Comparison of ENCODE assay signal across 15 cellular contexts in the genomic region with DNA sequence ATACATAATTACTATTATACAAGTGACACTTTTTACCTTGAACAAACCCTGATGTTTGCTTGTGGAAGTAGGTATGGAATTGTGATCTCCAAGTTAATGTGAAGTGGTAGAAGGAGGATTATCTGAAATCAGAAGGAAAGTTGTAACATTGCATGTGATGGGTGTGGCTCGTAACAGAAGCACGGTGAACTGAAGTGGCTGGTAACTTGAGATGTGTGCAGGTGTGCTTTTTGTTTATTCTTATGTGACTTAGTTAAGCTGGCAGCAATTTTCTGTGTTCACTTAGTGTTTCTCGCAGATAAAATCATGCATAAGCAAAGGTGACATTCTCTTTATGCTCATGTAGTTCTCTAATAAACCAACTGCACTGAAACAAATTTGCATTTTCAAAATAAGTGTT.
A peak's percentile ranks its signal among the peaks of the same experiment; 100 is the strongest.
DNase-seq lines count a peak whose midpoint lies in the region; ATAC-seq and TF ChIP-seq lines count a peak whose summit lies in the region.
"Had no signal": no experiment of that assay in that cellular context is flagged by ENCODE, and none has a peak within 500 bp of the region (broad histone marks: within the 10 kb centered on the region; RNA-seq: fewer than 3 reads in every experiment).

No MANE protein-coding gene starts in this region.

- H3K9ac ChIP-seq in PC-3 (ENCODE audit: low read length) = no peak overlapping the region

- H3K36me3 Mint-ChIP-seq in progenitor cell of endocrine pancreas (ENCODE audit: insufficient read depth) (no peaks in the 10 kb centered on the region), chondrocyte (ENCODE audit: low read depth) (peaks cover 4% of the 10 kb centered on the region)
- peaks cover 14 to 15% of the 10 kb centered on the region in 2 donors for H3K36me3 Mint-ChIP-seq in CD4-positive, alpha-beta memory T cell

- peaks cover 4 to 86% (median 49%) of the 10 kb centered on the region in 12 donors for H3K4me1 ChIP-seq in heart left ventricle
- H3K4me1 ChIP-seq in heart right ventricle = peaks cover 2 to 89% (median 62%) of the 10 kb centered on the region in 9 donors
- peaks cover 26% of the 10 kb centered on the region for H3K4me1 ChIP-seq in PC-3 (ENCODE audit: insufficient read depth, low read length)
- peaks cover 8% of the 10 kb centered on the region for H3K4me1 ChIP-seq in CD4-positive, alpha-beta memory T cell (ENCODE audit: insufficient read depth, low read length)

- H3K79me2 ChIP-seq in PC-3 (ENCODE audit: low read length) = no peaks in the 10 kb centered on the region

- H3K36me3 ChIP-seq in heart left ventricle (no peaks in the 10 kb centered on the region), heart right ventricle (no peaks in the 10 kb centered on the region), PC-3 (ENCODE audit: low read depth, low read length) (no peaks in the 10 kb centered on the region)
- H3K36me3 ChIP-seq in CD4-positive, alpha-beta memory T cell (ENCODE audit: insufficient read depth, low read length) = no peaks in the 10 kb centered on the region
- H3K36me3 ChIP-seq: thoracic aorta had no signal

- peaks cover 14% of the 10 kb centered on the region for H3K4me1 Mint-ChIP-seq in progenitor cell of endocrine pancreas (ENCODE audit: low read depth)
- peaks cover 43% of the 10 kb centered on the region for H3K4me1 Mint-ChIP-seq in chondrocyte (ENCODE audit: low read depth)
- H3K4me1 Mint-ChIP-seq in CD4-positive, alpha-beta memory T cell = peaks cover 24 to 45% (median 34%) of the 10 kb centered on the region in 4 donors

- CTCF ChIA-PET in PC-3 (lab: Charles Lee) = interaction anchor here (0.7 kb wide), 1 partner anchor 970 kb away, joined by 4 read pairs; no protein-coding TSS in a partner anchor
- CTCF ChIA-PET in CD4-positive, alpha-beta memory T cell (lab: Charles Lee; ENCODE audit: partially characterized antibody) = interaction anchor here (0.8 kb wide), 1 partner anchor 8 kb away, joined by 3 read pairs; no protein-coding TSS in a partner anchor

- H3K9me3 Mint-ChIP-seq in progenitor cell of endocrine pancreas (ENCODE audit: low read depth) (no peaks in the 10 kb centered on the region), chondrocyte (ENCODE audit: low read depth) (no peaks in the 10 kb centered on the region)
- peaks cover 0 to 5% (median 0%) of the 10 kb centered on the region in 8 donors for H3K9me3 Mint-ChIP-seq in CD4-positive, alpha-beta memory T cell
- H3K9me3 Mint-ChIP-seq: activated T-cell treated with anti-CD3 and anti-CD28 coated beads, Interleukin-2, amount 50 U/mL, for 72 hours; neural crest cell had no signal

- H3K4me2 ChIP-seq in PC-3 (ENCODE audit: low read length) = peak overlapping the region; percentile 46

- H3K9me3 ChIP-seq in heart left ventricle = peaks cover 0 to 3% (median 0%) of the 10 kb centered on the region in 12 donors
- H3K9me3 ChIP-seq in heart right ventricle = peaks cover 0 to 8% (median 0%) of the 10 kb centered on the region in 11 donors
- H3K9me3 ChIP-seq in PC-3 (ENCODE audit: low read length) = no peaks in the 10 kb centered on the region
- H3K9me3 ChIP-seq in CD4-positive, alpha-beta memory T cell (ENCODE audit: control insufficient read depth in 1 of 2, low read length in 2 of 2) = no peaks in the 10 kb centered on the region
- H3K9me3 ChIP-seq: thoracic aorta had no signal

- POLR2A ChIA-PET in PC-3 (lab: Charles Lee; ENCODE audit: unreplicated experiment) = no interaction called here
- POLR2A ChIA-PET in CD4-positive, alpha-beta memory T cell (lab: Charles Lee; ENCODE audit: partially characterized antibody) = interaction anchor here (1.1 kb wide), 1 partner anchor 10 kb away, joined by 3 read pairs; no protein-coding TSS in a partner anchor

- no TSS peak for BruUV-seq in PC-3 (replicated peaks; lab: Mats Ljungman, UMichigan)

- peak overlapping the region in 8 of 12 donors; percentile 6 to 78 (median 22) for H3K27ac ChIP-seq in heart left ventricle
- peak overlapping the region in 4 of 10 donors; percentile 16 to 71 (median 50) for H3K27ac ChIP-seq in heart right ventricle
- H3K27ac ChIP-seq in PC-3 (ENCODE audit: low read length) = no peak overlapping the region
- H3K27ac ChIP-seq in CD4-positive, alpha-beta memory T cell (ENCODE audit: low read depth, low read length) = no peak overlapping the region
- H3K27ac ChIP-seq: thoracic aorta had no signal

- WGBS in heart left ventricle, 4 donors = 52 to 59% (median 58%) methylated on average over 3 of the region's 3 CpGs
- WGBS in heart right ventricle, 2 donors = 55 to 68% methylated on average over 3 of the region's 3 CpGs

- TF ChIP-seq POLR2A in heart left ventricle (IDR thresholded peaks at IDR 0.05) = no peak

- intact Hi-C loops in heart left ventricle (cut with DNase I) = no loop called here
- intact Hi-C loops in heart right ventricle (cut with DNase I) = no loop called here
- intact Hi-C loops in PC-3 (cut with micrococcal nuclease) = loop anchor here (5.0 kb wide), 1 partner anchor 79 kb away; no protein-coding TSS in a partner anchor
- intact Hi-C loops in CD4-positive, alpha-beta memory T cell (cut with micrococcal nuclease) = no loop called here

- H3F3A ChIP-seq in PC-3 (ENCODE audit: low read length, unreplicated experiment) = no peaks in the 10 kb centered on the region

- TF ChIP-seq CTCF in heart left ventricle (IDR thresholded peaks at IDR 0.05) (no peak), heart right ventricle (IDR thresholded peaks at IDR 0.05) (no peak), PC-3 (conservative IDR thresholded peaks at IDR 0.05; ENCODE audit: low read depth, low read length) (no peak), progenitor cell of endocrine pancreas (IDR thresholded peaks at IDR 0.05; ENCODE audit: unreplicated experiment) (no peak), chondrocyte (IDR thresholded peaks at IDR 0.05) (no peak)

- H3K27me3 Mint-ChIP-seq in progenitor cell of endocrine pancreas (peaks cover 3% of the 10 kb centered on the region), chondrocyte (ENCODE audit: low read depth) (no peaks in the 10 kb centered on the region)
- no peaks in the 10 kb centered on the region for H3K27me3 Mint-ChIP-seq in CD4-positive, alpha-beta memory T cell
- H3K27me3 Mint-ChIP-seq: CD4-positive, CD25-positive, alpha-beta regulatory T cell had no signal

- H3K4me3 Mint-ChIP-seq in progenitor cell of endocrine pancreas (ENCODE audit: low read depth) (no peak overlapping the region), chondrocyte (ENCODE audit: unreplicated experiment) (no peak overlapping the region)
- no peak overlapping the region for H3K4me3 Mint-ChIP-seq in CD4-positive, alpha-beta memory T cell
- H3K4me3 Mint-ChIP-seq: activated T-cell treated with anti-CD3 and anti-CD28 coated beads, Interleukin-2, amount 50 U/mL, for 72 hours; CD4-positive, CD25-positive, alpha-beta regulatory T cell; neural crest cell had no signal

- no peaks in the 10 kb centered on the region for H4K20me1 ChIP-seq in PC-3 (ENCODE audit: low read length)

- H3K9me2 ChIP-seq in PC-3 (replicated peaks; ENCODE audit: low read length) = no peaks in the 10 kb centered on the region

- H3K4me3 ChIP-seq in heart left ventricle (no peak overlapping the region), heart right ventricle (no peak overlapping the region), PC-3 (ENCODE audit: low read length) (no peak overlapping the region)
- no peak overlapping the region for H3K4me3 ChIP-seq in CD4-positive, alpha-beta memory T cell (ENCODE audit: low read length in 2 of 2)
- H3K4me3 ChIP-seq: thoracic aorta had no signal

- ATAC-seq in heart left ventricle (no peak), heart right ventricle (no peak), PC-3 (peak; percentile 73)
- ATAC-seq: activated T-cell treated with anti-CD3 and anti-CD28 coated beads, Interleukin-2, amount 50 U/mL, for 72 hours; right cardiac atrium had no signal

- H3K27ac Mint-ChIP-seq in progenitor cell of endocrine pancreas (no peak overlapping the region), chondrocyte (ENCODE audit: unreplicated experiment) (no peak overlapping the region)
- no peak overlapping the region for H3K27ac Mint-ChIP-seq in CD4-positive, alpha-beta memory T cell
- H3K27ac Mint-ChIP-seq: activated T-cell treated with anti-CD3 and anti-CD28 coated beads, Interleukin-2, amount 50 U/mL, for 72 hours had no signal

- H3K27me3 ChIP-seq in heart left ventricle (no peaks in the 10 kb centered on the region), heart right ventricle (no peaks in the 10 kb centered on the region), PC-3 (ENCODE audit: low read length) (no peaks in the 10 kb centered on the region)
- no peaks in the 10 kb centered on the region for H3K27me3 ChIP-seq in CD4-positive, alpha-beta memory T cell (ENCODE audit: insufficient read depth, low read length)

- DNase-seq in heart left ventricle = no peak
- DNase-seq in heart right ventricle = no peak
- DNase-seq in NCI-H2107 (lab: John Stamatoyannopoulos, UW) = peak; percentile 9
- peak; percentile 65 for DNase-seq in PC-3
- no peak for DNase-seq in progenitor cell of endocrine pancreas (ENCODE audit: low spot score, unreplicated experiment)
- DNase-seq in chondrocyte (ENCODE audit: low spot score) = no peak
- no peak for DNase-seq in CD4-positive, alpha-beta memory T cell
- DNase-seq in activated CD8-positive, alpha-beta memory T cell treated with anti-CD3 and anti-CD28 coated beads for 24 hours = no peak
- DNase-seq: activated T-cell treated with anti-CD3 and anti-CD28 coated beads, Interleukin-2, amount 50 U/mL, for 72 hours; CD4-positive, CD25-positive, alpha-beta regulatory T cell; right cardiac atrium; Right ventricle myocardium superior; stimulated activated CD8-positive, alpha-beta memory T cell treated with anti-CD3 and anti-CD28 coated beads, Interleukin-4, amount 100 ng/mL, for 48 hours had no signal

- H2AFZ ChIP-seq in PC-3 (ENCODE audit: low read length) = no peak overlapping the region

Comparison
In these comparisons a context has a peak if more than half of its experiments do, and no peak if none do; other contexts are left out.
1. DNase-seq: peak in NCI-H2107 (single experiment) and PC-3 (single experiment); none in heart left ventricle (0 of 5), heart right ventricle (0 of 2), progenitor cell of endocrine pancreas (single experiment), chondrocyte (single experiment), CD4-positive, alpha-beta memory T cell (0 of 5) and activated CD8-positive, alpha-beta memory T cell treated with anti-CD3 and anti-CD28 coated beads for 24 hours (single experiment).
2. H3K27ac ChIP-seq: peak in heart left ventricle (8 of 12); none in PC-3 (single experiment) and CD4-positive, alpha-beta memory T cell (single experiment).